Comparison of ENCODE assay signal across 23 cellular contexts in the genomic region with DNA sequence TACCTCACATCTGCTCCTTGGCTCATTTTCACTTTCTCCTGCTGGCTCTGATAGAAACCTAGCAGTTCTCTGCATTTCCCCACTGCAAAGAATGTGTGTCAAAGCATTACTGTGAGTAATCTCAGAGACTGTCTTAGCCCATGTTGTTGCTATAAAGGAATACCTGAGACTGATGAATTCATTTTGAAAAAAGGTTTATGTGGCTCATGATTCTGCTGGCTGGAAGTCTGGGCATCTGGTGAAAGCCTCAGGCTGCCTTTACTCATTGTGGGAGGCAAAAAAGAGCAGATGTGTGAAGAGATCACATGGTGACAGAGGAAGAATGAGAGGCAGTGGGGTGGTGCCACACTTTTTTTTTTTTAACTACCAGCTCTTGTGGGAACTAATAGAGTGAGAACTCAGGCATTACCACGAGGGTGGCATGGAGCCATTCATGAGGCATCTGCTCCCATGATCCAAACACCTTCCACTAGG.
DNase-seq lines count a peak whose midpoint lies in the region; ATAC-seq and TF ChIP-seq lines count a peak whose summit lies in the region.
"Had no signal": no experiment of that assay in that cellular context is flagged by ENCODE, and none has a peak within 500 bp of the region (broad histone marks: within the 10 kb centered on the region; RNA-seq: fewer than 3 reads in every experiment).

No MANE protein-coding gene starts in this region.

- H3K4me1 ChIP-seq in Caco-2: no peaks in the 10 kb centered on the region
- H3K4me1 ChIP-seq: psoas muscle, spleen, tibial artery had no signal

- no TSS peak for BruUV-seq in Caco-2 (replicated peaks; lab: Mats Ljungman, UMichigan)

- no peaks in the 10 kb centered on the region for H3K4me1 Mint-ChIP-seq in Caco-2 (ENCODE audit: low read depth, unreplicated experiment)
- H3K4me1 Mint-ChIP-seq: activated CD8-positive, alpha-beta memory T cell treated with anti-CD3 and anti-CD28 coated beads, Interleukin-2, amount 10 ng/mL, durations not matched to agents 7 days and 5 days; memory B cell; natural killer cell had no signal

- no peaks in the 10 kb centered on the region for H3K36me3 ChIP-seq in Caco-2 (ENCODE audit: control insufficient read depth, insufficient read depth, low read length)
- H3K36me3 ChIP-seq: MG63, spleen, tibial artery had no signal

- no peak overlapping the region for H3K4me3 ChIP-seq in Caco-2 (ENCODE audit: low read depth, low read length)
- H3K4me3 ChIP-seq: MG63, psoas muscle, spleen, tibial artery had no signal

- H3K9me3 ChIP-seq in Caco-2: no peaks in the 10 kb centered on the region
- H3K9me3 ChIP-seq: MG63, psoas muscle, tibial artery had no signal

- intact Hi-C loops in Caco-2 (cut with micrococcal nuclease; ENCODE audit: unreplicated experiment): no loop called here

- in situ Hi-C loops in ACHN (cut with HindIII; ENCODE audit: low pct_ligation_motif_present, low pct_unique_long_range_greater_than_20kb, low sequenced_read_pairs): no loop called here

- CTCF ChIA-PET in Caco-2 (lab: Charles Lee): no interaction called here

- no peak overlapping the region for H3K4me3 Mint-ChIP-seq in Caco-2 (ENCODE audit: unreplicated experiment)
- H3K4me3 Mint-ChIP-seq: activated CD8-positive, alpha-beta memory T cell treated with anti-CD3 and anti-CD28 coated beads, Interleukin-2, amount 10 ng/mL, durations not matched to agents 7 days and 5 days; effector memory CD8-positive, alpha-beta T cell; memory B cell; natural killer cell had no signal

- H3K9me3 Mint-ChIP-seq in Caco-2 (ENCODE audit: unreplicated experiment): peaks cover 8% of the 10 kb centered on the region

- no peaks in the 10 kb centered on the region for H3K27me3 Mint-ChIP-seq in Caco-2 (ENCODE audit: insufficient read depth, unreplicated experiment)
- H3K27me3 Mint-ChIP-seq: activated CD8-positive, alpha-beta memory T cell treated with anti-CD3 and anti-CD28 coated beads, Interleukin-2, amount 10 ng/mL, durations not matched to agents 7 days and 5 days; effector memory CD8-positive, alpha-beta T cell; memory B cell had no signal

- H3K27me3 ChIP-seq in Caco-2 (replicated peaks; ENCODE audit: control insufficient read depth, insufficient read depth, low read length): no peaks in the 10 kb centered on the region
- H3K27me3 ChIP-seq: MG63, spleen, tibial artery had no signal

- peak; percentile 64 for ATAC-seq in HG02981 (IDR thresholded peaks at IDR 0.05; ENCODE audit: unreplicated experiment)
- ATAC-seq: activated CD8-positive, alpha-beta memory T cell treated with anti-CD3 and anti-CD28 coated beads, Interleukin-2, amount 10 ng/mL, durations not matched to agents 7 days and 5 days; effector memory CD8-positive, alpha-beta T cell; natural killer cell; psoas muscle had no signal

- DNase-seq in NCI-H510A (lab: John Stamatoyannopoulos, UW): peak; percentile 13
- no peak for DNase-seq in NCI-H510A treated with DMSO at 0.1 percent for 48 hours (lab: John Stamatoyannopoulos, UW)
- peak; percentile 11 for DNase-seq in RPMI7951 (ENCODE audit: low read depth)
- DNase-seq in Caco-2: no peak
- DNase-seq in T1000 (lab: John Stamatoyannopoulos, UW): no peak
- no peak for DNase-seq in GM03348 (ENCODE audit: low spot score)
- no peak for DNase-seq in ACHN
- DNase-seq: activated CD4-positive, CD25-positive, alpha-beta regulatory T cell treated with anti-CD3 and anti-CD28 coated beads, Interleukin-2, amount 50 U/mL, for 72 hours; activated CD8-positive, alpha-beta memory T cell treated with anti-CD3 and anti-CD28 coated beads, Interleukin-2, amount 10 ng/mL, durations not matched to agents 7 days and 5 days; activated effector memory CD4-positive, alpha-beta T cell treated with anti-CD3 and anti-CD28 coated beads, Interleukin-2, amount 50 U/mL, for 16 hours; C1 segment of cervical spinal cord; effector memory CD8-positive, alpha-beta T cell; islet precursor cell; MG63; natural killer cell; NCI-H1930; NCI-H526 treated with DMSO at 0.1 percent for 48 hours; OCI-M1; psoas muscle; spleen; tibial artery had no signal

- H3K36me3 Mint-ChIP-seq in Caco-2 (ENCODE audit: insufficient read depth, unreplicated experiment): no peaks in the 10 kb centered on the region
- H3K36me3 Mint-ChIP-seq: activated CD8-positive, alpha-beta memory T cell treated with anti-CD3 and anti-CD28 coated beads, Interleukin-2, amount 10 ng/mL, durations not matched to agents 7 days and 5 days; memory B cell; natural killer cell had no signal

- no peak overlapping the region for H3K27ac Mint-ChIP-seq in Caco-2 (ENCODE audit: unreplicated experiment)
- H3K27ac Mint-ChIP-seq: activated CD8-positive, alpha-beta memory T cell treated with anti-CD3 and anti-CD28 coated beads, Interleukin-2, amount 10 ng/mL, durations not matched to agents 7 days and 5 days; effector memory CD8-positive, alpha-beta T cell; memory B cell; natural killer cell had no signal

- no peak for TF ChIP-seq CTCF in Caco-2 (IDR thresholded peaks at IDR 0.05; ENCODE audit: insufficient read depth in 1 of 2, low read depth in 1 of 2, low read length in 1 of 2, severe bottlenecking in 1 of 2, unreplicated experiment in 1 of 2)

- POLR2A ChIA-PET in Caco-2 (lab: Charles Lee): no interaction called here

Comparison
In these comparisons a context has a peak if more than half of its experiments do, and no peak if none do; other contexts are left out.
1. DNase-seq: peak in NCI-H510A (single experiment) and RPMI7951 (single experiment); none in NCI-H510A treated with DMSO at 0.1 percent for 48 hours (single experiment), Caco-2 (0 of 2), T1000 (single experiment), GM03348 (single experiment) and ACHN (single experiment).